In genomic region chr19:46284635-46285034, GRCh38 we compare ENCODE assay signal across 1 cellular context.
TF ChIP-seq lines count a peak whose summit lies in the region.

No MANE protein-coding gene starts in this region.

TF ChIP-seq in IMR-90, 13 proteins besides CTCF, POLR2A, EP300 and RAD21 (continued from another document):
- TF ChIP-seq USF2 (IDR thresholded peaks at IDR 0.05; ENCODE audit: low read depth, low read length) (no peak), MXI1 (IDR thresholded peaks at IDR 0.05; ENCODE audit: borderline replicate concordance, low read depth, low read length) (no peak)
